Comparison of ENCODE assay signal across 8 cellular contexts in genomic region chr11:72091292-72091691, GRCh38. TPM values are rescaled to one million over a fixed set of nuclear protein-coding genes. Genes with fewer than 3 reads are reported as not detected.
DNase-seq lines count a peak whose midpoint lies in the region; ATAC-seq and TF ChIP-seq lines count a peak whose summit lies in the region.

No MANE protein-coding gene starts in this region.

- H3K9me2 ChIP-seq in GM23248 (ENCODE audit: insufficient read depth) = no peaks in the 10 kb centered on the region

- no peak overlapping the region for H3K4me3 Mint-ChIP-seq in activated CD4-positive, alpha-beta memory T cell treated with anti-CD3 and anti-CD28 coated beads for 36 hours

- DNase-seq in BJ (ENCODE audit: low read depth) (no peak), GM23248 (peak; percentile 74), NCI-H524 (lab: John Stamatoyannopoulos, UW) (peak; percentile 7 to 58), dorsolateral prefrontal cortex (peak; percentile 45 to 75 (median 66)), medulla oblongata (ENCODE audit: extremely low spot score) (peak; percentile 93)
- DNase-seq in activated CD4-positive, alpha-beta memory T cell treated with anti-CD3 and anti-CD28 coated beads for 36 hours = peak; percentile 76
- peak; percentile 37 for DNase-seq in stimulated activated CD8-positive, alpha-beta memory T cell treated with anti-CD3 and anti-CD28 coated beads, Interleukin-4, amount 100 ng/mL, for 24 hours (ENCODE audit: low read depth)

- no peaks in the 10 kb centered on the region for H3K9me3 Mint-ChIP-seq in activated CD4-positive, alpha-beta memory T cell treated with anti-CD3 and anti-CD28 coated beads for 36 hours

- no peak overlapping the region for H3K27ac Mint-ChIP-seq in activated CD4-positive, alpha-beta memory T cell treated with anti-CD3 and anti-CD28 coated beads for 36 hours

- peaks cover 4% of the 10 kb centered on the region for H3K36me3 ChIP-seq in BJ (ENCODE audit: control insufficient read depth, insufficient read depth, low read length)
- H3K36me3 ChIP-seq in GM23248 (ENCODE audit: low read depth) = 0 out of 2 replicates have a peak, but pooled peaks cover 4% of the 10 kb centered on the region

- ATAC-seq in HG02884 (IDR thresholded peaks at IDR 0.05; ENCODE audit: unreplicated experiment) = no peak

- H3K36me3 Mint-ChIP-seq in activated CD4-positive, alpha-beta memory T cell treated with anti-CD3 and anti-CD28 coated beads for 36 hours = peaks cover 7% of the 10 kb centered on the region

- no peaks in the 10 kb centered on the region for H4K20me1 ChIP-seq in GM23248 (ENCODE audit: insufficient read depth)

- CTCF ChIA-PET in BJ (lab: Yijun Ruan, JAX) = interaction anchor here (0.6 to 6.8 kb wide), 32 partner anchors 9 to 339 kb away, joined by 3 to 209 read pairs (median 6); partner anchors contain the start of genes LAMTOR1, RNF121 and XNDC1N
- CTCF ChIA-PET in activated CD4-positive, alpha-beta memory T cell treated with anti-CD3 and anti-CD28 coated beads for 36 hours (lab: Charles Lee) = interaction anchor here (0.6 to 5.1 kb wide), 25 partner anchors 9 to 340 kb away, joined by 3 to 179 read pairs (median 6); partner anchors contain the start of genes ANAPC15, LAMTOR1 and TOMT

- no peaks in the 10 kb centered on the region for H3K27me3 Mint-ChIP-seq in activated CD4-positive, alpha-beta memory T cell treated with anti-CD3 and anti-CD28 coated beads for 36 hours

- H3K9me3 ChIP-seq in GM23248 (ENCODE audit: low read depth) = no peaks in the 10 kb centered on the region

- in situ Hi-C loops in GM23248 (cut with MboI) = no loop called here

- H3F3A ChIP-seq in GM23248 (ENCODE audit: insufficient read depth) = peaks cover 29% of the 10 kb centered on the region

- no peak overlapping the region for H3K4me3 ChIP-seq in BJ (ENCODE audit: low read depth, low read length)
- H3K4me3 ChIP-seq in GM23248 = no peak overlapping the region
- no peak overlapping the region for H3K4me3 ChIP-seq in dorsolateral prefrontal cortex

- H3K4me1 ChIP-seq in GM23248 (ENCODE audit: insufficient read depth) = 0 out of 2 replicates have a peak, but pooled peaks cover 5% of the 10 kb centered on the region

- intact Hi-C loops in activated CD4-positive, alpha-beta memory T cell treated with anti-CD3 and anti-CD28 coated beads for 36 hours (cut with micrococcal nuclease) = loop anchor here (1.0 kb wide), 2 partner anchors 66 to 114 kb away; no protein-coding TSS in a partner anchor
- intact Hi-C loops in dorsolateral prefrontal cortex (cut with DNase I) = loop anchor here (1.0 to 2.0 kb wide), 2 partner anchors 66 kb away; no protein-coding TSS in a partner anchor

- no peak overlapping the region for H3K9ac ChIP-seq in GM23248

- 0 out of 2 replicates have a peak, but pooled peaks cover 5% of the 10 kb centered on the region for H3K79me2 ChIP-seq in GM23248 (ENCODE audit: insufficient read depth)

- H3K4me1 Mint-ChIP-seq in activated CD4-positive, alpha-beta memory T cell treated with anti-CD3 and anti-CD28 coated beads for 36 hours (ENCODE audit: low read depth) = peaks cover 9% of the 10 kb centered on the region

- WGBS in GM23248 (ENCODE audit: low coverage in 1 of 2, low lambda C conversion rate in 2 of 2, missing lambda C conversion rate in 2 of 2), 2 experiments = 31 to 40% methylated on average over 4 of the region's 4 CpGs

- POLR2A ChIA-PET in BJ (lab: Charles Lee) = interaction anchor here (1.1 kb wide), 1 partner anchor 52 kb away, joined by 3 read pairs; no protein-coding TSS in a partner anchor
- POLR2A ChIA-PET in activated CD4-positive, alpha-beta memory T cell treated with anti-CD3 and anti-CD28 coated beads for 36 hours (lab: Charles Lee) = interaction anchor here (1.5 kb wide), 1 partner anchor 9 kb away, joined by 7 read pairs; no protein-coding TSS in a partner anchor

- H3K4me2 ChIP-seq in GM23248 (ENCODE audit: unreplicated experiment) = no peak overlapping the region

- no peak overlapping the region for H3K27ac ChIP-seq in GM23248
- H3K27ac ChIP-seq in dorsolateral prefrontal cortex = peak overlapping the region in 48 of 59 donors; percentile 1 to 76 (median 38)

- no peak overlapping the region for H2AFZ ChIP-seq in GM23248

- TF ChIP-seq CTCF in BJ (IDR thresholded peaks at IDR 0.05; ENCODE audit: insufficient read depth, low read depth, low read length) (peak; percentile 90), dorsolateral prefrontal cortex (IDR thresholded peaks at IDR 0.05 in 54 of 56, conservative IDR thresholded peaks at IDR 0.05 in 2 of 56; ENCODE audit: low read depth in 1 of 56, partially characterized antibody in 56 of 56) (peak; percentile 49 to 98 (median 91))

- H3K27me3 ChIP-seq in BJ (ENCODE audit: control insufficient read depth, insufficient read depth, low read length) (no peaks in the 10 kb centered on the region), GM23248 (replicated peaks; ENCODE audit: insufficient read depth) (no peaks in the 10 kb centered on the region), dorsolateral prefrontal cortex (no peaks in the 10 kb centered on the region)

RNA-seq across cellular contexts. Expression of gene LRRC51, which starts 10.6 kb away (rescaled TPM):
- 9.8 TPM in 2 replicates for polyA plus RNA-seq in BJ (2011; rRNA removed)
- 4.2 and 10.7 TPM in 2 replicates for polyA minus RNA-seq in BJ (2011; rRNA and poly(A)+ RNA removed)
- total RNA-seq in GM23248 (2014; rRNA removed; shearing (Covaris generic)) = 7.1 and 7.8 TPM in 2 replicates
- polyA plus RNA-seq in GM23248 (2016; fragmentation: Nextera tagmentation; extraction: Ambion mirVana) = 7.5 and 9.4 TPM in 2 replicates
- total RNA-seq in activated CD4-positive, alpha-beta memory T cell treated with anti-CD3 and anti-CD28 coated beads for 36 hours = 1 to 10 TPM; 8.3 to 8.5 TPM
- total RNA-seq in dorsolateral prefrontal cortex = 10 to 100 TPM in 113 of 120 experiments, 1 to 10 TPM in 7; 7.7 to 39.9 (median 17.7) TPM

RNA-seq across cellular contexts. Expression of gene NUMA1, which starts 10.9 kb away (rescaled TPM):
- polyA plus RNA-seq in BJ (2011; rRNA removed) (87.1 and 120 TPM in 2 replicates), GM23248 (2016; fragmentation: Nextera tagmentation; extraction: Ambion mirVana) (48.7 and 51.5 TPM in 2 replicates)
- 172 and 241 TPM in 2 replicates for polyA minus RNA-seq in BJ (2011; rRNA and poly(A)+ RNA removed)
- 124 and 149 TPM in 2 replicates for total RNA-seq in GM23248 (2014; rRNA removed; shearing (Covaris generic))
- 100 to 1,000 TPM; 149 to 158 TPM for total RNA-seq in activated CD4-positive, alpha-beta memory T cell treated with anti-CD3 and anti-CD28 coated beads for 36 hours
- total RNA-seq in dorsolateral prefrontal cortex = 100 to 1,000 TPM; 140 to 428 (median 218) TPM

RNA-seq across cellular contexts. Expression of gene LAMTOR1, which starts 11.8 kb away (rescaled TPM):
- polyA plus RNA-seq in BJ (2011; rRNA removed) (105 and 145 TPM in 2 replicates), GM23248 (2016; fragmentation: Nextera tagmentation; extraction: Ambion mirVana) (142 and 145 TPM in 2 replicates)
- polyA minus RNA-seq in BJ (2011; rRNA and poly(A)+ RNA removed) = 162 and 286 TPM in 2 replicates
- total RNA-seq in GM23248 (2014; rRNA removed; shearing (Covaris generic)) = 122 and 132 TPM in 2 replicates
- 10 to 100 TPM; 54.3 to 56.2 TPM for total RNA-seq in activated CD4-positive, alpha-beta memory T cell treated with anti-CD3 and anti-CD28 coated beads for 36 hours
- 100 to 1,000 TPM in 2 of 120 experiments, 10 to 100 TPM in 118; 54.1 to 105 (median 74.6) TPM for total RNA-seq in dorsolateral prefrontal cortex

RNA-seq across cellular contexts. Expression of gene TOMT, which starts 14.4 kb away (rescaled TPM):
- not detected in 2 replicates for polyA plus RNA-seq in BJ (2011; rRNA removed)
- not detected in 2 replicates for polyA minus RNA-seq in BJ (2011; rRNA and poly(A)+ RNA removed)
- total RNA-seq in GM23248 (2014; rRNA removed; shearing (Covaris generic)) = not detected in 2 replicates
- polyA plus RNA-seq in GM23248 (2016; fragmentation: Nextera tagmentation; extraction: Ambion mirVana) = not detected in 2 replicates
- not detected for total RNA-seq in activated CD4-positive, alpha-beta memory T cell treated with anti-CD3 and anti-CD28 coated beads for 36 hours
- total RNA-seq in dorsolateral prefrontal cortex = 1 to 10 TPM in 1 of 120 experiments, under 1 TPM in 8, not detected in 111; 0.49 to 1.0 (median 0.64) TPM

RNA-seq across cellular contexts. Expression of gene ANAPC15, which starts 21.2 kb away (rescaled TPM):
- polyA plus RNA-seq in BJ (2011; rRNA removed) = 51.5 and 54.3 TPM in 2 replicates
- 24.2 and 34.7 TPM in 2 replicates for polyA minus RNA-seq in BJ (2011; rRNA and poly(A)+ RNA removed)
- 38.7 TPM in 2 replicates for total RNA-seq in GM23248 (2014; rRNA removed; shearing (Covaris generic))
- polyA plus RNA-seq in GM23248 (2016; fragmentation: Nextera tagmentation; extraction: Ambion mirVana) = 57.5 and 62.4 TPM in 2 replicates
- total RNA-seq in activated CD4-positive, alpha-beta memory T cell treated with anti-CD3 and anti-CD28 coated beads for 36 hours = 10 to 100 TPM; 62.6 to 64.2 TPM
- total RNA-seq in dorsolateral prefrontal cortex = 10 to 100 TPM; 28.2 to 59.0 (median 40.8) TPM
